In the genomic region with DNA sequence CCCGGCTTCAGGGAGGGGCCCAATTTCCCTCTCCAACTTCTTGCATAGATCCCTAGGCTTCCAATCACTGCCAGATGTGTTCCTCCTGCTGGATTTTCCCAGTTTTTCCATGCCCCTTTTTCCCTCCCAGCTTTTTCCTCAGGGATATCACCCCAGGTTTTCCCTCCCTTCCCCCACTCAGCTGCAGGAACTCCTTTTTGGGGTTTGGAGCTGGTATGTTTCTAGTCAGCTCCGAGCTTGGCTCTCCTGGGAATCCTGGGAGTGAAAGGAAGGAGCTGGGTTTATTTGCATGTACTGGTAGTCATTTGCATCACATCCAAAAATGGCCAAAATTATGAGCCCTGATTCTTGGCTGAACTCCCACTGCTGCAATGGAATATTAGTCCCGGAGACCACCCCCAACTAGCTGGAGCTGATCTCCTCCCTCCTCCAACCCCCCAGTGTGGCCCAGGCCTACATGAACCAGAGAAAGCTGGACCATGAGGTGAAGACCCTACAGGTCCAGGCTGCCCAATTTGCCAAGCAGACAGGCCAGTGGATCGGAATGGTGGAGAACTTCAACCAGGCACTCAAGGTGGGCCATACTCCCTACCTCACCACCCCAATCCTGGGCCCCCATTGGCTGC, we compare ENCODE assay signal across 13 cellular contexts. TPM values are rescaled to one million over a fixed set of nuclear protein-coding genes. Genes with fewer than 3 reads are reported as not detected.
DNase-seq lines count a peak whose midpoint lies in the region; ATAC-seq, FAIRE-seq and TF ChIP-seq lines count a peak whose summit lies in the region.
"Had no signal": no experiment of that assay in that cellular context is flagged by ENCODE, and none has a peak within 500 bp of the region (broad histone marks: within the 10 kb centered on the region; RNA-seq: fewer than 3 reads in every experiment).

No MANE protein-coding gene starts in this region.

- DNase-seq in IMR-90 (no peak), H1 (ENCODE audit: low read depth in 1 of 2, low spot score in 2 of 2) (no peak), neuronal stem cell (ENCODE audit: low spot score) (no peak), RCC 7860 (ENCODE audit: low spot score) (no peak), GM13977 (ENCODE audit: low spot score) (no peak)
- DNase-seq in stimulated activated CD4-positive, alpha-beta T cell treated with anti-CD3 and anti-CD28 coated beads, Interleukin-1b, Interleukin-23, amount 100 ng/mL, for 48 hours = no peak
- no peak for DNase-seq in stimulated activated naive CD4-positive, alpha-beta T cell (lab: John Stamatoyannopoulos, UW)
- DNase-seq: Kasumi-1, left colon, NCI-H69, T-helper 9 cell had no signal

- H2BK5ac ChIP-seq in IMR-90 (ENCODE audit: low read depth, low read length, poor library complexity, severe bottlenecking) (peak overlapping the region; percentile 71), H1 (ENCODE audit: low read depth, low read length) (0 out of 2 replicates have a peak overlapping the region, but pooled peaks have one; percentile 27), neuronal stem cell (ENCODE audit: low read length) (no peak overlapping the region)

- H3K56ac ChIP-seq in IMR-90 (ENCODE audit: extremely low read depth, insufficient read depth, low read length) (no peak overlapping the region), H1 (replicated peaks; ENCODE audit: insufficient read length, low read depth, low read length) (no peak overlapping the region)

- H3K23me2 ChIP-seq in H1 (ENCODE audit: low read depth, low read length) = peaks cover 12% of the 10 kb centered on the region

- H3K36me3 ChIP-seq in IMR-90 (ENCODE audit: control insufficient read depth, insufficient read depth, low read length) = peaks cover 10% of the 10 kb centered on the region
- peaks cover 0 to 4% (median 0%) of the 10 kb centered on the region in 4 experiments; a peak in 4 of 8 replicates for H3K36me3 ChIP-seq in H1 (ENCODE audit: control insufficient read depth in 2 of 4, insufficient read depth in 4 of 4, low read length in 3 of 4)
- H3K36me3 ChIP-seq in neuronal stem cell (replicated peaks in 1 of 2; ENCODE audit: control insufficient read depth in 2 of 2, insufficient read depth in 2 of 2, low read length in 2 of 2) = peaks cover 6 to 37% of the 10 kb centered on the region in 2 donors

- POLR2A ChIA-PET in IMR-90 (lab: Charles Lee; ENCODE audit: unreplicated experiment) = no interaction called here
- POLR2A ChIA-PET in H1 (lab: Charles Lee; ENCODE audit: partially characterized antibody) = interaction anchor here (0.5 to 8.3 kb wide), 8 partner anchors 11 to 388 kb away, joined by 3 to 103 read pairs (median 5); a partner anchor contains a TSS

- FAIRE-seq in H1 (lab: Jason Lieb, UNC) = no peak
- no peak for FAIRE-seq in RCC 7860 (lab: Jason Lieb, UNC)
- FAIRE-seq: GM12891 had no signal

- in situ Hi-C loops in IMR-90 (cut with MboI; ENCODE audit: low sequenced_read_pairs) (no loop called here), GM13977 (cut with MboI; ENCODE audit: low pct_unique_long_range_greater_than_20kb, low sequenced_read_pairs, unreplicated experiment) (no loop called here)

- H2BK12ac ChIP-seq in H1 (ENCODE audit: low read depth, low read length) (no peak overlapping the region), neuronal stem cell (ENCODE audit: low read length) (peak overlapping the region; percentile 76)

- H3K4me1 ChIP-seq in IMR-90 (ENCODE audit: control insufficient read depth, insufficient read depth, low read length) (peaks cover 36% of the 10 kb centered on the region), H1 (replicated peaks in 1 of 4; ENCODE audit: control insufficient read depth in 3 of 4, insufficient read depth in 4 of 4, low read length in 3 of 4) (peaks cover 10 to 27% (median 19%) of the 10 kb centered on the region in 4 experiments), neuronal stem cell (ENCODE audit: control insufficient read depth in 2 of 2, insufficient read depth in 1 of 2, low read depth in 1 of 2, low read length in 2 of 2) (peaks cover 26 to 29% of the 10 kb centered on the region in 2 donors)

- CTCF ChIA-PET in IMR-90 (lab: Yijun Ruan, JAX) (interaction anchor here (0.5 kb wide), 1 partner anchor 134 kb away, joined by 3 read pairs; no protein-coding TSS in a partner anchor), H1 (lab: Charles Lee; ENCODE audit: partially characterized antibody) (interaction anchor here (0.7 to 11.1 kb wide), 12 partner anchors 9 to 489 kb away, joined by 3 to 229 read pairs (median 11); a partner anchor contains a TSS)

- H4K20me1 ChIP-seq in IMR-90 (ENCODE audit: insufficient read depth, low read length) (peaks cover 24% of the 10 kb centered on the region), H1 (replicated peaks in 1 of 2; ENCODE audit: control insufficient read depth in 1 of 2, insufficient read depth in 2 of 2, low read length in 2 of 2) (peaks cover 0 to 4% of the 10 kb centered on the region in 2 experiments)

- H2AFZ ChIP-seq in IMR-90 (replicated peaks; ENCODE audit: low read length, poor library complexity) (no peak overlapping the region), H1 (ENCODE audit: low read length) (no peak overlapping the region), neuronal stem cell (ENCODE audit: low read length) (peak overlapping the region; percentile 25)

- TF ChIP-seq CTCF in 22Rv1 (IDR thresholded peaks at IDR 0.05) = no peak
- no peak for TF ChIP-seq CTCF in IMR-90 (conservative IDR thresholded peaks at IDR 0.05; ENCODE audit: low read depth, low read length)
- no peak for TF ChIP-seq CTCF in H1 (IDR thresholded peaks at IDR 0.05; ENCODE audit: control extremely low read depth in 1 of 3, insufficient read depth in 1 of 3, low read depth in 1 of 3, low read length in 3 of 3)
- no peak for TF ChIP-seq CTCF in GM13977 (IDR thresholded peaks at IDR 0.05; ENCODE audit: extremely low read depth, insufficient read depth, missing control alignments)

- H2BK20ac ChIP-seq in IMR-90 (ENCODE audit: low read depth, low read length) (no peak overlapping the region), H1 (ENCODE audit: low read length) (no peak overlapping the region)

- H3K14ac ChIP-seq in IMR-90 (replicated peaks; ENCODE audit: low read depth, low read length) = no peak overlapping the region
- H3K14ac ChIP-seq in H1 (ENCODE audit: insufficient read length) = no peak overlapping the region
- no peak overlapping the region for H3K14ac ChIP-seq in neuronal stem cell (ENCODE audit: low read length)

- H3K9me3 ChIP-seq in IMR-90 (ENCODE audit: control insufficient read depth, insufficient read depth, low read length) (no peaks in the 10 kb centered on the region), H1 (ENCODE audit: insufficient read depth in 2 of 2, low read depth in 1 of 2, low read length in 1 of 2) (no peaks in the 10 kb centered on the region), neuronal stem cell (replicated peaks in 1 of 2; ENCODE audit: control insufficient read depth in 2 of 2, insufficient read depth in 1 of 2, low read depth in 1 of 2, low read length in 2 of 2) (no peaks in the 10 kb centered on the region)

- H3K18ac ChIP-seq in IMR-90 (ENCODE audit: low read depth, low read length) (no peak overlapping the region), H1 (ENCODE audit: extremely low read depth, low read length) (no peak overlapping the region), neuronal stem cell (ENCODE audit: low read length) (peak overlapping the region; percentile 81)

- BruUV-seq in IMR-90 (replicated peaks; lab: Mats Ljungman, UMichigan) = no TSS peak

- H4K8ac ChIP-seq in IMR-90 (ENCODE audit: low read depth in 2 of 2, low read length in 2 of 2) (peak overlapping the region in 1 of 2 experiments; percentile 66; a peak in 1 of 4 replicates), H1 (ENCODE audit: extremely low read depth, insufficient read depth, low read length) (no peak overlapping the region), neuronal stem cell (ENCODE audit: low read depth, low read length) (no peak overlapping the region)

- H3K27ac ChIP-seq in 22Rv1 = peak overlapping the region; percentile 99
- no peak overlapping the region for H3K27ac ChIP-seq in IMR-90 (ENCODE audit: insufficient read depth, low read length)
- H3K27ac ChIP-seq in H1 (ENCODE audit: low read depth, low read length) = peak overlapping the region; percentile 65
- H3K27ac ChIP-seq in neuronal stem cell (replicated peaks; ENCODE audit: low read length) = peak overlapping the region; percentile 93

- H2BK120ac ChIP-seq in IMR-90 (ENCODE audit: low read depth, low read length) (peak overlapping the region; percentile 62; the same call in 1 of the 2 replicates), H1 (replicated peaks; ENCODE audit: low read depth, low read length) (no peak overlapping the region), neuronal stem cell (ENCODE audit: low read depth, low read length) (peak overlapping the region; percentile 21)

- 50% methylated on average over 1 of the region's 4 CpGs; no CpG with 5 or more reads in 1 of the 2 experiments for WGBS in IMR-90 (ENCODE audit: extremely low coverage in 2 of 2, insufficient read length in 1 of 2), 2 experiments
- 78% methylated on average over 4 of the region's 4 CpGs; no CpG with 5 or more reads in 1 of the 2 experiments for WGBS in H1 (ENCODE audit: extremely low coverage in 1 of 2, insufficient coverage in 1 of 2, insufficient read length in 1 of 2, insufficient replicate concordance in 2 of 2, low coverage in 1 of 2, low lambda C conversion rate in 2 of 2, missing lambda C conversion rate in 1 of 2), 2 experiments
- no CpG with 5 or more reads among the region's 4 CpGs for WGBS in neuronal stem cell (ENCODE audit: extremely low coverage in 2 of 2, insufficient read length in 2 of 2, insufficient replicate concordance in 1 of 2), 2 donors

- TF ChIP-seq POLR2A in IMR-90 (IDR thresholded peaks at IDR 0.05; ENCODE audit: low read depth, low read length) = no peak
- TF ChIP-seq POLR2A in H1 (IDR thresholded peaks at IDR 0.05; ENCODE audit: control extremely low read depth in 1 of 2, low read depth in 2 of 2, low read length in 2 of 2) = no peak

- H3K79me1 ChIP-seq in IMR-90 (ENCODE audit: low read depth in 1 of 2, low read length in 2 of 2) (peaks cover 17 to 63% of the 10 kb centered on the region in 2 experiments), H1 (ENCODE audit: low read depth, low read length) (peaks cover 5% of the 10 kb centered on the region), neuronal stem cell (ENCODE audit: low read depth, low read length) (peaks cover 6% of the 10 kb centered on the region)

- no peak overlapping the region for H4K5ac ChIP-seq in IMR-90 (ENCODE audit: low read depth, low read length)
- H4K5ac ChIP-seq in H1 (ENCODE audit: insufficient read length, low read depth, low read length) = no peak overlapping the region

- H2BK15ac ChIP-seq in IMR-90 (ENCODE audit: low read depth, low read length) (no peak overlapping the region), H1 (ENCODE audit: low read length) (no peak overlapping the region; the same call in 1 of the 2 replicates), neuronal stem cell (ENCODE audit: low read length) (no peak overlapping the region)

- peak overlapping the region; percentile 37 for H2AK9ac ChIP-seq in IMR-90 (replicated peaks; ENCODE audit: low read depth, low read length, poor library complexity)

- no peak for TF ChIP-seq EP300 in H1 (IDR thresholded peaks at IDR 0.05; ENCODE audit: borderline replicate concordance in 1 of 2, low read depth in 2 of 2, low read length in 2 of 2)

- peak overlapping the region; percentile 57; the same call in 1 of the 2 replicates for H3K23ac ChIP-seq in IMR-90 (ENCODE audit: low read depth, low read length)
- no peak overlapping the region for H3K23ac ChIP-seq in H1 (ENCODE audit: insufficient read length)
- no peak overlapping the region for H3K23ac ChIP-seq in neuronal stem cell (ENCODE audit: low read depth, low read length, poor library complexity)

- TF ChIP-seq RAD21 in IMR-90 (IDR thresholded peaks at IDR 0.05; ENCODE audit: low read length) (no peak), H1 (IDR thresholded peaks at IDR 0.05 in 1 of 2, conservative IDR thresholded peaks at IDR 0.05 in 1 of 2; ENCODE audit: low read depth in 2 of 2, low read length in 2 of 2) (no peak)

- intact Hi-C loops in IMR-90 (cut with micrococcal nuclease) = no loop called here

- H3K4me2 ChIP-seq in IMR-90 (ENCODE audit: low read depth, low read length) (no peak overlapping the region), H1 (ENCODE audit: insufficient read depth in 1 of 2, low read depth in 2 of 2, low read length in 2 of 2) (peak overlapping the region; percentile 87 to 89), neuronal stem cell (ENCODE audit: insufficient read depth, low read length, poor library complexity, severe bottlenecking) (peak overlapping the region; percentile 47)

- H3K79me2 ChIP-seq in H1 (ENCODE audit: control insufficient read depth in 1 of 2, insufficient read depth in 2 of 2, low read length in 2 of 2) = peaks cover 0 to 9% of the 10 kb centered on the region in 2 experiments; a peak in 1 of 4 replicates

- dilution Hi-C loops in IMR-90 (cut with HindIII; ENCODE audit: low sequenced_read_pairs, unreplicated experiment) = no loop called here

- H2AK5ac ChIP-seq in IMR-90 (ENCODE audit: low read depth, low read length) (peak overlapping the region; percentile 86), H1 (ENCODE audit: low read depth, low read length) (no peak overlapping the region), neuronal stem cell (ENCODE audit: low read depth, low read length) (peak overlapping the region; percentile 77)

- peaks cover 32% of the 10 kb centered on the region for H3K9me1 ChIP-seq in IMR-90 (ENCODE audit: insufficient read depth, low read length)

- no peak for ATAC-seq in IMR-90 (ENCODE audit: low read depth)
- ATAC-seq: left colon had no signal

- H3K9ac ChIP-seq in IMR-90 (ENCODE audit: low read depth, low read length) (no peak overlapping the region), H1 (replicated peaks in 1 of 4; ENCODE audit: extremely low read depth in 1 of 4, low read depth in 3 of 4, low read length in 3 of 4) (no peak overlapping the region), neuronal stem cell (ENCODE audit: low read depth, low read length, poor library complexity) (no peak overlapping the region)

- H4K91ac ChIP-seq in IMR-90 (ENCODE audit: insufficient read depth, low read depth, low read length) (0 out of 2 replicates have a peak overlapping the region, but pooled peaks have one; percentile 57), H1 (replicated peaks; ENCODE audit: insufficient read length, low read length) (no peak overlapping the region), neuronal stem cell (ENCODE audit: low read depth, low read length, poor library complexity) (no peak overlapping the region)

- H3K4me3 ChIP-seq in IMR-90 (ENCODE audit: insufficient read depth, low read depth, low read length) (no peak overlapping the region), H1 (ENCODE audit: extremely low read depth in 1 of 4, insufficient read depth in 2 of 4, low read depth in 3 of 4, low read length in 4 of 4) (peak overlapping the region in 3 of 4 experiments; percentile 21 to 90 (median 27); a peak in 4 of 8 replicates), neuronal stem cell (ENCODE audit: low read length in 2 of 2) (no peak overlapping the region)

- H3K27me3 ChIP-seq in IMR-90 (ENCODE audit: control insufficient read depth, insufficient read depth, low read length) (no peaks in the 10 kb centered on the region), H1 (replicated peaks in 1 of 4; ENCODE audit: control insufficient read depth in 3 of 4, extremely low read depth in 1 of 4, insufficient read depth in 3 of 4, low read length in 3 of 4) (no peaks in the 10 kb centered on the region), neuronal stem cell (ENCODE audit: control insufficient read depth in 3 of 3, insufficient read depth in 3 of 3, low read depth in 1 of 3, low read length in 3 of 3) (no peaks in the 10 kb centered on the region)

- H3K4ac ChIP-seq in IMR-90 (ENCODE audit: low read depth, low read length) = peak overlapping the region; percentile 68; the same call in 1 of the 2 replicates
- H3K4ac ChIP-seq in H1 (replicated peaks; ENCODE audit: insufficient read length, low read depth, low read length) = no peak overlapping the region
- peak overlapping the region; percentile 69 for H3K4ac ChIP-seq in neuronal stem cell (ENCODE audit: low read length)

RNA-seq across cellular contexts. Expression of a gene that starts 1.4 kb away (rescaled TPM):
- 7.3 and 8.9 TPM in 2 replicates for total RNA-seq in IMR-90 (2012; rRNA removed)
- polyA plus RNA-seq in IMR-90 (2012; rRNA removed) (18.8 and 21.0 TPM in 2 replicates), H1 (2011; rRNA removed) (6.0 and 7.1 TPM in 2 replicates)
- 16.9 and 19.9 TPM in 2 replicates for polyA plus RNA-seq in IMR-90 (2012; cell fraction: cytosol; rRNA removed)
- 85.3 and 102 TPM in 2 replicates for polyA plus RNA-seq in IMR-90 (2012; cell fraction: nucleus; rRNA removed; ENCODE audit: low replicate concordance)
- total RNA-seq in H1 (2021; fragmentation: NEBNext Ultra II Directional; extraction: Animal tissue kit (Norgen Biotek cat#: 25700)) = 4.2 and 4.5 TPM in 2 replicates
- polyA plus RNA-seq in H1 (2011; cell fraction: cytosol; rRNA removed) = 8.7 TPM
- polyA plus RNA-seq in H1 (2011; cell fraction: nucleus; rRNA removed) = 14.0 TPM
- polyA plus RNA-seq in H1 (2012, experiment 1 of 2) = 5.4 to 9.4 TPM (median 6.1 TPM) in 4 replicates
- 2.8 TPM for polyA plus RNA-seq in H1 (2012, experiment 2 of 2)
- polyA plus RNA-seq in H1 (2013, experiment 1 of 2) = 5.6 TPM
- 4.7 TPM for polyA plus RNA-seq in H1 (2013, experiment 2 of 2)
- 6.7 and 7.3 TPM in 2 replicates for polyA minus RNA-seq in H1 (2011; rRNA and poly(A)+ RNA removed)
- 3.8 TPM for polyA minus RNA-seq in H1 (2011; cell fraction: cytosol; rRNA and poly(A)+ RNA removed)
- 14.1 TPM for polyA minus RNA-seq in H1 (2011; cell fraction: nucleus; rRNA and poly(A)+ RNA removed)
- polyA plus RNA-seq in neuronal stem cell (2013, experiment 1 of 2) = 7.0 TPM
- 6.2 TPM for polyA plus RNA-seq in neuronal stem cell (2013, experiment 2 of 2)

RNA-seq across cellular contexts. Expression of a gene that starts 2.9 kb away (rescaled TPM):
- total RNA-seq in IMR-90 (2012; rRNA removed) = 128 and 158 TPM in 2 replicates
- polyA plus RNA-seq in IMR-90 (2012; rRNA removed) (280 and 285 TPM in 2 replicates), H1 (2011; rRNA removed) (149 and 185 TPM in 2 replicates)
- 332 and 427 TPM in 2 replicates for polyA plus RNA-seq in IMR-90 (2012; cell fraction: cytosol; rRNA removed)
- polyA plus RNA-seq in IMR-90 (2012; cell fraction: nucleus; rRNA removed; ENCODE audit: low replicate concordance) = 75.9 and 113 TPM in 2 replicates
- total RNA-seq in H1 (2021; fragmentation: NEBNext Ultra II Directional; extraction: Animal tissue kit (Norgen Biotek cat#: 25700)) = 84.3 and 91.1 TPM in 2 replicates
- polyA plus RNA-seq in H1 (2011; cell fraction: cytosol; rRNA removed) = 215 TPM
- polyA plus RNA-seq in H1 (2011; cell fraction: nucleus; rRNA removed) = 132 TPM
- 124 to 187 TPM (median 163 TPM) in 4 replicates for polyA plus RNA-seq in H1 (2012, experiment 1 of 2)
- 152 TPM for polyA plus RNA-seq in H1 (2012, experiment 2 of 2)
- 87.5 TPM for polyA plus RNA-seq in H1 (2013, experiment 1 of 2)
- polyA plus RNA-seq in H1 (2013, experiment 2 of 2) = 85.4 TPM
- 41.3 and 44.1 TPM in 2 replicates for polyA minus RNA-seq in H1 (2011; rRNA and poly(A)+ RNA removed)
- polyA minus RNA-seq in H1 (2011; cell fraction: cytosol; rRNA and poly(A)+ RNA removed) = 24.3 TPM
- polyA minus RNA-seq in H1 (2011; cell fraction: nucleus; rRNA and poly(A)+ RNA removed) = 27.7 TPM
- 97.5 TPM for polyA plus RNA-seq in neuronal stem cell (2013, experiment 1 of 2)
- 97.1 TPM for polyA plus RNA-seq in neuronal stem cell (2013, experiment 2 of 2)

RNA-seq across cellular contexts. Expression of a gene that starts 10.0 kb away (rescaled TPM):
- total RNA-seq in IMR-90 (2012; rRNA removed) = 995 and 1,796 TPM in 2 replicates
- polyA plus RNA-seq in IMR-90 (2012; rRNA removed) (1,398 and 1,518 TPM in 2 replicates), H1 (2011; rRNA removed) (525 and 526 TPM in 2 replicates)
- polyA plus RNA-seq in IMR-90 (2012; cell fraction: cytosol; rRNA removed) = 856 and 974 TPM in 2 replicates
- polyA plus RNA-seq in IMR-90 (2012; cell fraction: nucleus; rRNA removed; ENCODE audit: low replicate concordance) = 173 and 576 TPM in 2 replicates
- total RNA-seq in H1 (2021; fragmentation: NEBNext Ultra II Directional; extraction: Animal tissue kit (Norgen Biotek cat#: 25700)) = 440 and 460 TPM in 2 replicates
- polyA plus RNA-seq in H1 (2011; cell fraction: cytosol; rRNA removed) = 544 TPM
- 196 TPM for polyA plus RNA-seq in H1 (2011; cell fraction: nucleus; rRNA removed)
- polyA plus RNA-seq in H1 (2012, experiment 1 of 2) = 431 to 625 TPM (median 595 TPM) in 4 replicates
- 1,065 TPM for polyA plus RNA-seq in H1 (2012, experiment 2 of 2)
- 1,099 TPM for polyA plus RNA-seq in H1 (2013, experiment 1 of 2)
- polyA plus RNA-seq in H1 (2013, experiment 2 of 2) = 1,353 TPM
- 146 and 194 TPM in 2 replicates for polyA minus RNA-seq in H1 (2011; rRNA and poly(A)+ RNA removed)
- polyA minus RNA-seq in H1 (2011; cell fraction: cytosol; rRNA and poly(A)+ RNA removed) = 119 TPM
- polyA minus RNA-seq in H1 (2011; cell fraction: nucleus; rRNA and poly(A)+ RNA removed) = 71.1 TPM
- polyA plus RNA-seq in neuronal stem cell (2013, experiment 1 of 2) = 879 TPM
- 873 TPM for polyA plus RNA-seq in neuronal stem cell (2013, experiment 2 of 2)

RNA-seq across cellular contexts. Expression of a gene that starts 11.1 kb away (rescaled TPM):
- total RNA-seq in IMR-90 (2012; rRNA removed) = 3.9 and 4.4 TPM in 2 replicates
- polyA plus RNA-seq in IMR-90 (2012; rRNA removed) (13.9 and 15.7 TPM in 2 replicates), H1 (2011; rRNA removed) (57.6 and 81.5 TPM in 2 replicates)
- 12.1 and 23.0 TPM in 2 replicates for polyA plus RNA-seq in IMR-90 (2012; cell fraction: cytosol; rRNA removed)
- 89.0 and 117 TPM in 2 replicates for polyA plus RNA-seq in IMR-90 (2012; cell fraction: nucleus; rRNA removed; ENCODE audit: low replicate concordance)
- 76.4 and 86.1 TPM in 2 replicates for total RNA-seq in H1 (2021; fragmentation: NEBNext Ultra II Directional; extraction: Animal tissue kit (Norgen Biotek cat#: 25700))
- 83.6 TPM for polyA plus RNA-seq in H1 (2011; cell fraction: cytosol; rRNA removed)
- polyA plus RNA-seq in H1 (2011; cell fraction: nucleus; rRNA removed) = 576 TPM
- polyA plus RNA-seq in H1 (2012, experiment 1 of 2) = 88.5 to 116 TPM (median 98.2 TPM) in 4 replicates
- polyA plus RNA-seq in H1 (2012, experiment 2 of 2) = 49.5 TPM
- 53.7 TPM for polyA plus RNA-seq in H1 (2013, experiment 1 of 2)
- polyA plus RNA-seq in H1 (2013, experiment 2 of 2) = 44.3 TPM
- 39.1 and 41.6 TPM in 2 replicates for polyA minus RNA-seq in H1 (2011; rRNA and poly(A)+ RNA removed)
- polyA minus RNA-seq in H1 (2011; cell fraction: cytosol; rRNA and poly(A)+ RNA removed) = 30.8 TPM
- 103 TPM for polyA minus RNA-seq in H1 (2011; cell fraction: nucleus; rRNA and poly(A)+ RNA removed)
- polyA plus RNA-seq in neuronal stem cell (2013, experiment 1 of 2) = 59.4 TPM
- 56.0 TPM for polyA plus RNA-seq in neuronal stem cell (2013, experiment 2 of 2)

RNA-seq across cellular contexts. Expression of a gene that starts 24.2 kb away (rescaled TPM):
- total RNA-seq in IMR-90 (2012; rRNA removed) = 2.2 and 2.7 TPM in 2 replicates
- polyA plus RNA-seq in IMR-90 (2012; rRNA removed) = 12.9 and 13.6 TPM in 2 replicates
- 5.7 and 15.7 TPM in 2 replicates for polyA plus RNA-seq in IMR-90 (2012; cell fraction: cytosol; rRNA removed)
- 5.5 and 10.6 TPM in 2 replicates for polyA plus RNA-seq in IMR-90 (2012; cell fraction: nucleus; rRNA removed; ENCODE audit: low replicate concordance)
- 15.1 and 18.2 TPM in 2 replicates for total RNA-seq in H1 (2021; fragmentation: NEBNext Ultra II Directional; extraction: Animal tissue kit (Norgen Biotek cat#: 25700))
- polyA plus RNA-seq in H1 (2011; rRNA removed) = 12.1 and 17.6 TPM in 2 replicates
- 12.0 TPM for polyA plus RNA-seq in H1 (2011; cell fraction: cytosol; rRNA removed)
- 42.6 TPM for polyA plus RNA-seq in H1 (2011; cell fraction: nucleus; rRNA removed)
- 10.2 to 20.2 TPM (median 16.6 TPM) in 4 replicates for polyA plus RNA-seq in H1 (2012, experiment 1 of 2)
- polyA plus RNA-seq in H1 (2012, experiment 2 of 2) = 7.3 TPM
- 8.2 TPM for polyA plus RNA-seq in H1 (2013, experiment 1 of 2)
- polyA plus RNA-seq in H1 (2013, experiment 2 of 2) = 8.0 TPM
- polyA minus RNA-seq in H1 (2011; rRNA and poly(A)+ RNA removed) = 12.7 and 17.0 TPM in 2 replicates
- polyA minus RNA-seq in H1 (2011; cell fraction: cytosol; rRNA and poly(A)+ RNA removed) = 10.0 TPM
- 26.5 TPM for polyA minus RNA-seq in H1 (2011; cell fraction: nucleus; rRNA and poly(A)+ RNA removed)
- 26.1 TPM for polyA plus RNA-seq in neuronal stem cell (2013, experiment 1 of 2)
- polyA plus RNA-seq in neuronal stem cell (2013, experiment 2 of 2) = 26.4 TPM

Comparison
In these comparisons a context has a peak if more than half of its experiments do, and no peak if none do; other contexts are left out.
1. H3K4me3 ChIP-seq: peak in H1 (3 of 4); none in IMR-90 (single experiment) and neuronal stem cell (0 of 2).